8 cellular contexts compared by ENCODE assay signal in the genomic region with DNA sequence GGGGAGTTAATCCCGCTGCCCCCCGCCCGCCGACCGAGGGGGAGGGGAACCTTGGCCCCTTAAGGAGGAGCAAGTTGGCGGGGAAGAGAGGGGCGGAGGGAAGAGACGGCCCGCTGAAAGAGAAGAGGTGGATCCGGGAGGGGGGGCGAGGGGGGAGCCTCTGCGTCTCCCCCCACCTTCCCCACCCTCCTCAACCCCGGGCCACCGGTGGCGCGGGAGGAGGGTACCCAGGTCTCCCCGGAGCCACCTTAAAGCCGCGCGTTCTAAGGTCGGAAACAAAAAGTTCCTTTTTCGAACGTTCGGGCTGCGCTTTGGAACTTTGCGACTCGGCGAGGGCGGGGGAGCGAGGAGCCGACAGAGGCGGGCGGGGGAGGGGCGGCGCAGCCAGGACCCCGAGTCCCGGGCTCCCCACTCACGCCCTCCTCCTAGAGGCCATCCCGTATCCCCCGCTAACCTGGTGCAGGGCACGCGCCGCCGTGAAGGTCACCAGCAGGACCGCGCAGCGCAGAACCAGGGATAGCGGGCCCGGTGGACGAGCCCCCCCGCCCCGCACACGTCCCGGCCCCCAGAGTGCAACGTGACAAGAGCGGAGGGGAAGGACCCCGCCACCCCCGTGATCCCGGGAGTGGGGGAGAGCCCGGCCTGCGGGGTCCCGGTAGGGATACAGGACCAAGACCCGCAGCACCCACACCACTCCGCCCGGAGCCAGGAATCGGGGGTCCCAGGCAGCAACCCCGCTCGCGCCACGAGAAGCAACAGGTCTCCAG. TPM values are rescaled to one million over a fixed set of nuclear protein-coding genes. Genes with fewer than 3 reads are reported as not detected.
DNase-seq lines count a peak whose midpoint lies in the region; TF ChIP-seq lines count a peak whose summit lies in the region.

No MANE protein-coding gene starts in this region.

- peak overlapping the region; percentile 91 for H3K27ac ChIP-seq in VCaP

- DNase-seq in SHP77 (lab: John Stamatoyannopoulos, UW) = peak; percentile 27 to 30
- no peak for DNase-seq in SHP77 treated with DMSO at 0.1 percent for 48 hours (lab: John Stamatoyannopoulos, UW)
- peak; percentile 60 to 78 for DNase-seq in Kasumi-1 (lab: John Stamatoyannopoulos, UW)
- peak; percentile 73 for DNase-seq in MCF 10A (ENCODE audit: unreplicated experiment)
- DNase-seq in inferior parietal cortex (ENCODE audit: extremely low spot score) = peak; percentile 79
- DNase-seq in stimulated activated CD4-positive, alpha-beta T cell treated with anti-CD3 and anti-CD28 coated beads, Interleukin-12 subunit alpha, Interleukin-12 subunit beta, amount 100 ng/mL, for 24 hours (ENCODE audit: low read depth in 2 of 2) = peak; percentile 55 to 69
- no peak for DNase-seq in cerebellum (ENCODE audit: low spot score)

- BruUV-seq in MCF 10A (replicated peaks; lab: Mats Ljungman, UMichigan) = TSS peak; percentile 72

- CTCF ChIA-PET in MCF 10A (lab: Yijun Ruan, JAX) = no interaction called here

- H3K36me3 Mint-ChIP-seq in MCF 10A (ENCODE audit: insufficient read depth, unreplicated experiment) = no peaks in the 10 kb centered on the region

- POLR2A ChIA-PET in MCF 10A (lab: Yijun Ruan, JAX) = interaction anchor here (0.6 to 1.8 kb wide), 2 partner anchors 22 to 25 kb away, joined by 3 to 9 read pairs; no protein-coding TSS in a partner anchor

- intact Hi-C loops in MCF 10A (cut with micrococcal nuclease) = loop anchor here (2.0 kb wide), 1 partner anchor 15 kb away; a partner anchor contains a TSS

- H3K27me3 Mint-ChIP-seq in MCF 10A (ENCODE audit: insufficient read depth, unreplicated experiment) = no peaks in the 10 kb centered on the region

- H3K4me1 Mint-ChIP-seq in MCF 10A (ENCODE audit: insufficient read depth, unreplicated experiment) = peaks cover 22% of the 10 kb centered on the region

- peak overlapping the region; percentile 85 for H3K4me3 Mint-ChIP-seq in MCF 10A (ENCODE audit: unreplicated experiment)

- TF ChIP-seq CTCF in VCaP (conservative IDR thresholded peaks at IDR 0.05) = no peak
- no peak for TF ChIP-seq CTCF in MCF 10A (IDR thresholded peaks at IDR 0.05; ENCODE audit: unreplicated experiment)

- peak overlapping the region; percentile 35 for H3K27ac Mint-ChIP-seq in MCF 10A (ENCODE audit: low read depth, unreplicated experiment)

- H3K9me3 Mint-ChIP-seq in MCF 10A (ENCODE audit: unreplicated experiment) = no peaks in the 10 kb centered on the region

RNA-seq across cellular contexts. Expression of a gene that starts 0.7 kb away (rescaled TPM):
- total RNA-seq in MCF 10A (2022) (27.8 and 35.1 TPM in 2 replicates), cerebellum (9.2 TPM)

RNA-seq across cellular contexts. Expression of a gene that starts 11.9 kb away (rescaled TPM):
- total RNA-seq in MCF 10A (2022) (53.5 and 54.5 TPM in 2 replicates), cerebellum (16.8 TPM)

RNA-seq across cellular contexts. Expression of a gene that starts 14.8 kb away (rescaled TPM):
- total RNA-seq in MCF 10A (2022) (66.9 and 67.9 TPM in 2 replicates), cerebellum (24.0 TPM)

RNA-seq across cellular contexts. Expression of a gene that starts 34.2 kb away (rescaled TPM):
- 11.5 and 12.3 TPM in 2 replicates for total RNA-seq in MCF 10A (2022)
- 6.4 TPM for total RNA-seq in cerebellum

RNA-seq across cellular contexts. Expression of a gene that starts 36.8 kb away (rescaled TPM):
- total RNA-seq in MCF 10A (2022) = 28.5 and 31.2 TPM in 2 replicates
- total RNA-seq in cerebellum = 17.8 TPM

Comparison
In these comparisons a context has a peak if more than half of its experiments do, and no peak if none do; other contexts are left out.
1. DNase-seq: peak in SHP77 (2 of 2), Kasumi-1 (2 of 2), MCF 10A (single experiment), inferior parietal cortex (single experiment) and stimulated activated CD4-positive, alpha-beta T cell treated with anti-CD3 and anti-CD28 coated beads, Interleukin-12 subunit alpha, Interleukin-12 subunit beta, amount 100 ng/mL, for 24 hours (2 of 2); none in SHP77 treated with DMSO at 0.1 percent for 48 hours (single experiment) and cerebellum (single experiment).